ENCODE assay signal across 15 cellular contexts in genomic region chr9:81827616-81828296, GRCh38.
DNase-seq lines count a peak whose midpoint lies in the region; ATAC-seq and TF ChIP-seq lines count a peak whose summit lies in the region.
"Had no signal": no experiment of that assay in that cellular context is flagged by ENCODE, and none has a peak within 500 bp of the region (broad histone marks: within the 10 kb centered on the region; RNA-seq: fewer than 3 reads in every experiment).

No MANE protein-coding gene starts in this region.

- ATAC-seq in GM19035 (IDR thresholded peaks at IDR 0.05; ENCODE audit: unreplicated experiment): peak; percentile 94
- peak; percentile 51 for ATAC-seq in HG02610 (IDR thresholded peaks at IDR 0.05; ENCODE audit: unreplicated experiment)
- peak; percentile 95 for ATAC-seq in HG03354 (IDR thresholded peaks at IDR 0.05; ENCODE audit: poor library complexity, severe bottlenecking, unreplicated experiment)
- peak; percentile 80 for ATAC-seq in memory B cell (ENCODE audit: low read depth)
- ATAC-seq in omental fat pad (ENCODE audit: low FRiP score): no peak
- no peak for ATAC-seq in GM21717 (IDR thresholded peaks at IDR 0.05; ENCODE audit: unreplicated experiment)
- ATAC-seq: stimulated activated naive CD8-positive, alpha-beta T cell treated with anti-CD3 and anti-CD28 coated beads, Interleukin-15, Interleukin-2, amounts not matched to agents 100 U/mL and 50 U/mL, for 24 hours had no signal

- no peaks in the 10 kb centered on the region for H3K9me3 Mint-ChIP-seq in memory B cell
- H3K9me3 Mint-ChIP-seq: neural crest cell had no signal

- TF ChIP-seq CTCF in omental fat pad (IDR thresholded peaks at IDR 0.05): no peak

- no peaks in the 10 kb centered on the region for H3K36me3 Mint-ChIP-seq in memory B cell

- no peak overlapping the region for H3K27ac Mint-ChIP-seq in memory B cell

- no peak overlapping the region for H3K4me3 Mint-ChIP-seq in memory B cell
- H3K4me3 Mint-ChIP-seq: neural crest cell had no signal

- peaks cover 1% of the 10 kb centered on the region for H3K27me3 Mint-ChIP-seq in memory B cell

- no peak for DNase-seq in memory B cell (ENCODE audit: low spot score in 2 of 2)
- no peak for DNase-seq in omental fat pad (ENCODE audit: low spot score)
- no peak for DNase-seq in Kasumi-1 (lab: John Stamatoyannopoulos, UW)
- no peak for DNase-seq in NCI-H526 (lab: John Stamatoyannopoulos, UW)
- DNase-seq: activated CD4-positive, CD25-positive, alpha-beta regulatory T cell treated with anti-CD3 and anti-CD28 coated beads, Interleukin-2, amount 50 U/mL, for 72 hours; activated gamma-delta T cell treated with Interleukin-2 at 50 U/mL for 16 hours; COR-L47; islet precursor cell; NCI-H2171 treated with DMSO at 0.1 percent for 48 hours; stimulated activated naive CD8-positive, alpha-beta T cell treated with anti-CD3 and anti-CD28 coated beads, Interleukin-15, Interleukin-2, amounts not matched to agents 100 U/mL and 50 U/mL, for 24 hours had no signal

- peaks cover 7% of the 10 kb centered on the region for H3K4me1 Mint-ChIP-seq in memory B cell

Comparison
In these comparisons a context has a peak if more than half of its experiments do, and no peak if none do; other contexts are left out.
1. ATAC-seq: peak in GM19035 (single experiment), HG02610 (single experiment), HG03354 (single experiment) and memory B cell (single experiment); none in omental fat pad (single experiment) and GM21717 (single experiment).